In genomic region chr1:38781872-38782617, GRCh38 we compare ENCODE assay signal across 16 cellular contexts.
DNase-seq lines count a peak whose midpoint lies in the region; ATAC-seq, FAIRE-seq and TF ChIP-seq lines count a peak whose summit lies in the region.
"Had no signal": no experiment of that assay in that cellular context is flagged by ENCODE, and none has a peak within 500 bp of the region (broad histone marks: within the 10 kb centered on the region; RNA-seq: fewer than 3 reads in every experiment).

No MANE protein-coding gene starts in this region.

- ATAC-seq in GM21360 (IDR thresholded peaks at IDR 0.05; ENCODE audit: unreplicated experiment), result no peak
- ATAC-seq: HepG2 had no signal

- BruUV-seq in A673 (replicated peaks; lab: Mats Ljungman, UMichigan), result no TSS peak

- CTCF ChIA-PET in A673 (lab: Charles Lee) (interaction anchor here (0.7 kb wide), 1 partner anchor 38 kb away, joined by 3 read pairs; no protein-coding TSS in a partner anchor), H1 (lab: Charles Lee; ENCODE audit: partially characterized antibody) (no interaction called here)

- TF ChIP-seq RAD21 in H1 (IDR thresholded peaks at IDR 0.05 in 1 of 2, conservative IDR thresholded peaks at IDR 0.05 in 1 of 2; ENCODE audit: low read depth in 2 of 2, low read length in 2 of 2), result no peak

- no peak overlapping the region for H2BK20ac ChIP-seq in H1 (ENCODE audit: low read length)

- H2BK120ac ChIP-seq in H1 (replicated peaks; ENCODE audit: low read depth, low read length), result no peak overlapping the region

- H4K91ac ChIP-seq in H1 (replicated peaks; ENCODE audit: insufficient read length, low read length), result no peak overlapping the region

- H3K4me2 ChIP-seq in H1 (ENCODE audit: insufficient read depth in 1 of 2, low read depth in 2 of 2, low read length in 2 of 2) (no peak overlapping the region), neural progenitor cell (no peak overlapping the region)

- intact Hi-C loops in A673 (cut with micrococcal nuclease; ENCODE audit: unreplicated experiment), result no loop called here
- intact Hi-C loops in stomach (cut with DNase I; ENCODE audit: low total_unique reads), result no loop called here

- H3K23me2 ChIP-seq in H1 (ENCODE audit: low read depth, low read length), result no peaks in the 10 kb centered on the region

- WGBS in H1 (ENCODE audit: extremely low coverage in 1 of 2, insufficient coverage in 1 of 2, insufficient read length in 1 of 2, insufficient replicate concordance in 2 of 2, low coverage in 1 of 2, low lambda C conversion rate in 2 of 2, missing lambda C conversion rate in 1 of 2), 2 experiments, result 91% methylated on average over 4 of the region's 4 CpGs; no CpG with 5 or more reads in 1 of the 2 experiments
- WGBS in stomach, 5 donors, result 56 to 60% (median 57%) methylated on average over 4 of the region's 4 CpGs

- POLR2A ChIA-PET in A673 (lab: Charles Lee; ENCODE audit: low non-redundant PET), result no interaction called here
- POLR2A ChIA-PET in H1 (lab: Charles Lee; ENCODE audit: partially characterized antibody), result interaction anchor here (0.6 to 1.4 kb wide), 2 partner anchors 8 to 21 kb away, joined by 3 to 4 read pairs; no protein-coding TSS in a partner anchor

- H3K4me1 Mint-ChIP-seq in neural progenitor cell, result peaks cover 51% of the 10 kb centered on the region
- H3K4me1 Mint-ChIP-seq: CD4-positive, alpha-beta memory T cell had no signal

- H4K8ac ChIP-seq in H1 (ENCODE audit: extremely low read depth, insufficient read depth, low read length), result no peak overlapping the region

- no peak for FAIRE-seq in H1 (lab: Jason Lieb, UNC)
- FAIRE-seq: GM12891, HepG2, HTR-8/SVneo had no signal

- no peak overlapping the region for H2BK5ac ChIP-seq in H1 (ENCODE audit: low read depth, low read length)

- H3K27ac ChIP-seq in A673 (ENCODE audit: low read depth, low read length, poor library complexity, severe bottlenecking) (no peak overlapping the region), H1 (ENCODE audit: low read depth, low read length) (no peak overlapping the region), neural progenitor cell (no peak overlapping the region), stomach (no peak overlapping the region)
- H3K27ac ChIP-seq: C4-2B had no signal

- H3K79me1 ChIP-seq in H1 (ENCODE audit: low read depth, low read length), result no peaks in the 10 kb centered on the region

- H3K79me2 ChIP-seq in H1 (ENCODE audit: control insufficient read depth in 1 of 2, insufficient read depth in 2 of 2, low read length in 2 of 2) (no peaks in the 10 kb centered on the region), neural progenitor cell (ENCODE audit: low read depth) (no peaks in the 10 kb centered on the region)

- H3K27me3 Mint-ChIP-seq in neural progenitor cell (ENCODE audit: insufficient read depth, low read depth), result peaks cover 10% of the 10 kb centered on the region

- TF ChIP-seq CTCF in A673 (conservative IDR thresholded peaks at IDR 0.05; ENCODE audit: low read depth, low read length) (no peak), H1 (IDR thresholded peaks at IDR 0.05; ENCODE audit: control extremely low read depth in 1 of 3, insufficient read depth in 1 of 3, low read depth in 1 of 3, low read length in 3 of 3) (no peak), neural progenitor cell (IDR thresholded peaks at IDR 0.05) (no peak), stomach (IDR thresholded peaks at IDR 0.05) (no peak)

- H3K36me3 ChIP-seq in A673 (ENCODE audit: insufficient read depth, low read length, poor library complexity, severe bottlenecking) (no peaks in the 10 kb centered on the region), H1 (ENCODE audit: control insufficient read depth in 2 of 4, insufficient read depth in 4 of 4, low read length in 3 of 4) (no peaks in the 10 kb centered on the region), neural progenitor cell (no peaks in the 10 kb centered on the region), stomach (no peaks in the 10 kb centered on the region)

- H3F3A ChIP-seq in neural progenitor cell (ENCODE audit: low read depth), result no peaks in the 10 kb centered on the region

- H3K27me3 ChIP-seq in A673 (replicated peaks; ENCODE audit: insufficient read depth, low read depth, low read length, poor library complexity), result no peaks in the 10 kb centered on the region
- H3K27me3 ChIP-seq in H1 (replicated peaks in 1 of 4; ENCODE audit: control insufficient read depth in 3 of 4, extremely low read depth in 1 of 4, insufficient read depth in 3 of 4, low read length in 3 of 4), result no peaks in the 10 kb centered on the region; a peak in 1 of 7 replicates
- H3K27me3 ChIP-seq in neural progenitor cell, result no peaks in the 10 kb centered on the region
- H3K27me3 ChIP-seq in stomach, result peaks cover 0 to 91% (median 48%) of the 10 kb centered on the region in 3 donors

- no peak overlapping the region for H3K14ac ChIP-seq in H1 (ENCODE audit: insufficient read length)

- no peak overlapping the region for H3K4me3 ChIP-seq in A673 (ENCODE audit: low read depth, low read length, poor library complexity, severe bottlenecking)
- no peak overlapping the region for H3K4me3 ChIP-seq in H1 (ENCODE audit: extremely low read depth in 1 of 4, insufficient read depth in 2 of 4, low read depth in 3 of 4, low read length in 4 of 4)
- no peak overlapping the region for H3K4me3 ChIP-seq in neural progenitor cell
- no peak overlapping the region for H3K4me3 ChIP-seq in stomach

- no peak overlapping the region for H3K4me3 Mint-ChIP-seq in neural progenitor cell
- H3K4me3 Mint-ChIP-seq: CD4-positive, alpha-beta memory T cell had no signal

- H4K5ac ChIP-seq in H1 (ENCODE audit: insufficient read length, low read depth, low read length), result no peak overlapping the region

- no peak for TF ChIP-seq EP300 in H1 (IDR thresholded peaks at IDR 0.05; ENCODE audit: borderline replicate concordance in 1 of 2, low read depth in 2 of 2, low read length in 2 of 2)
- TF ChIP-seq EP300 in stomach (IDR thresholded peaks at IDR 0.05), result no peak

- no peak overlapping the region for H3K18ac ChIP-seq in H1 (ENCODE audit: extremely low read depth, low read length)

- H2AFZ ChIP-seq in H1 (ENCODE audit: low read length), result no peak overlapping the region
- H2AFZ ChIP-seq in neural progenitor cell (replicated peaks), result no peak overlapping the region

- peak overlapping the region; percentile 18 for H3K27ac Mint-ChIP-seq in neural progenitor cell
- H3K27ac Mint-ChIP-seq: CD4-positive, alpha-beta memory T cell had no signal

- H4K20me1 ChIP-seq in H1 (replicated peaks in 1 of 2; ENCODE audit: control insufficient read depth in 1 of 2, insufficient read depth in 2 of 2, low read length in 2 of 2) (no peaks in the 10 kb centered on the region), neural progenitor cell (ENCODE audit: low read depth) (no peaks in the 10 kb centered on the region)

- H3K9me3 Mint-ChIP-seq in neural progenitor cell, result no peaks in the 10 kb centered on the region
- H3K9me3 Mint-ChIP-seq: CD4-positive, alpha-beta memory T cell had no signal

- H3K23ac ChIP-seq in H1 (ENCODE audit: insufficient read length), result no peak overlapping the region

- H3K9me3 ChIP-seq in A673 (ENCODE audit: low read depth, low read length, poor library complexity, severe bottlenecking), result no peaks in the 10 kb centered on the region
- H3K9me3 ChIP-seq in H1 (ENCODE audit: insufficient read depth in 2 of 2, low read depth in 1 of 2, low read length in 1 of 2), result no peaks in the 10 kb centered on the region
- H3K9me3 ChIP-seq in neural progenitor cell (ENCODE audit: low read depth), result no peaks in the 10 kb centered on the region
- no peaks in the 10 kb centered on the region for H3K9me3 ChIP-seq in stomach

- no peaks in the 10 kb centered on the region for H3K36me3 Mint-ChIP-seq in neural progenitor cell
- H3K36me3 Mint-ChIP-seq: CD4-positive, alpha-beta memory T cell had no signal

- peak; percentile 18 for DNase-seq in A673 (ENCODE audit: low spot score)
- DNase-seq in H4 (ENCODE audit: low spot score), result peak; percentile 27
- DNase-seq in H1 (ENCODE audit: low read depth in 1 of 2, low spot score in 2 of 2), result no peak
- DNase-seq in neural progenitor cell (ENCODE audit: low spot score), result no peak
- no peak for DNase-seq in stomach
- no peak for DNase-seq in NCI-H146 treated with DMSO at 0.1 percent for 48 hours (lab: John Stamatoyannopoulos, UW; ENCODE audit: unreplicated experiment)
- DNase-seq: 8988T; ACHN; CD4-positive, alpha-beta memory T cell; DMS79; H7 had no signal

- H2BK15ac ChIP-seq in H1 (ENCODE audit: low read length), result no peak overlapping the region

- H2BK12ac ChIP-seq in H1 (ENCODE audit: low read depth, low read length), result 0 out of 2 replicates have a peak overlapping the region, but pooled peaks have one; percentile 5

- TF ChIP-seq POLR2A in H1 (IDR thresholded peaks at IDR 0.05; ENCODE audit: control extremely low read depth in 1 of 2, low read depth in 2 of 2, low read length in 2 of 2), result no peak
- no peak for TF ChIP-seq POLR2A in stomach (IDR thresholded peaks at IDR 0.05)

- H3K56ac ChIP-seq in H1 (replicated peaks; ENCODE audit: insufficient read length, low read depth, low read length), result no peak overlapping the region

- H3K9ac ChIP-seq in H1 (replicated peaks in 1 of 4; ENCODE audit: extremely low read depth in 1 of 4, low read depth in 3 of 4, low read length in 3 of 4) (no peak overlapping the region), neural progenitor cell (no peak overlapping the region)

- H3K4ac ChIP-seq in H1 (replicated peaks; ENCODE audit: insufficient read length, low read depth, low read length), result no peak overlapping the region

- no peak overlapping the region for H2AK5ac ChIP-seq in H1 (ENCODE audit: low read depth, low read length)

- H3K4me1 ChIP-seq in A673 (ENCODE audit: insufficient read depth, low read length, poor library complexity, severe bottlenecking) (peaks cover 37% of the 10 kb centered on the region), H1 (replicated peaks in 1 of 4; ENCODE audit: control insufficient read depth in 3 of 4, insufficient read depth in 4 of 4, low read length in 3 of 4) (peaks cover 0 to 2% (median 0%) of the 10 kb centered on the region in 4 experiments; a peak in 4 of 7 replicates), neural progenitor cell (peaks cover 10% of the 10 kb centered on the region), stomach (peaks cover 0 to 9% (median 4%) of the 10 kb centered on the region in 4 donors)

TF ChIP-seq in H1, 55 proteins besides CTCF, POLR2A, EP300 and RAD21:
- TF ChIP-seq POLR2AphosphoS5 (IDR thresholded peaks at IDR 0.05; ENCODE audit: low read depth, low read length), result no peak

Comparison
In these comparisons a context has a peak if more than half of its experiments do, and no peak if none do; other contexts are left out.
1. DNase-seq: peak in A673 (single experiment) and H4 (single experiment); none in H1 (0 of 2), neural progenitor cell (single experiment), stomach (single experiment) and NCI-H146 treated with DMSO at 0.1 percent for 48 hours (single experiment).